26 cellular contexts compared by ENCODE assay signal in genomic region chr3:133655731-133656130, GRCh38.
"Had no signal": no experiment of that assay in that cellular context is flagged by ENCODE, and none has a peak within 500 bp of the region (broad histone marks: within the 10 kb centered on the region; RNA-seq: fewer than 3 reads in every experiment).

No MANE protein-coding gene starts in this region.

- H3K27ac ChIP-seq: left ventricle myocardium inferior, pancreas, prostate gland, sigmoid colon, spleen, tibial nerve, uterus had no signal

- H3K27me3 Mint-ChIP-seq: memory B cell; naive thymus-derived CD8-positive, alpha-beta T cell; stimulated activated naive CD8-positive, alpha-beta T cell treated with anti-CD3 and anti-CD28 coated beads, Interleukin-15, amount 100 ng/mL, for 72 hours; type B pancreatic cell had no signal

- FAIRE-seq: islet of Langerhans, pancreas, small intestine had no signal

- ATAC-seq: naive thymus-derived CD8-positive, alpha-beta T cell; pancreas; right cardiac atrium; stimulated activated effector memory CD8-positive, alpha-beta T cell treated with anti-CD3 and anti-CD28 coated beads, Interleukin-12 subunit alpha, Interleukin-12 subunit beta, amount 100 ng/mL, for 72 hours; stimulated activated naive CD8-positive, alpha-beta T cell treated with anti-CD3 and anti-CD28 coated beads, Interleukin-15, amount 100 ng/mL, for 72 hours had no signal

- DNase-seq: hypothalamus; immature natural killer cell; left ventricle myocardium inferior; naive thymus-derived CD8-positive, alpha-beta T cell; nucleus accumbens; pancreas; posterior cingulate gyrus; retina; right cardiac atrium; sigmoid colon; small intestine; spleen; stimulated activated CD4-positive, alpha-beta T cell treated with anti-CD3 and anti-CD28 coated beads, Interleukin-4, amount 100 ng/mL, for 24 hours; stimulated activated naive CD4-positive, alpha-beta T cell treated with Interleukin-2 at 50 U/mL for 16 hours; stimulated activated naive CD8-positive, alpha-beta T cell treated with anti-CD3 and anti-CD28 coated beads, Interleukin-15, amount 100 ng/mL, for 72 hours; substantia nigra; uterus had no signal

- H3K4me3 ChIP-seq: left ventricle myocardium inferior, lung, pancreas, prostate gland, sigmoid colon, spleen, tibial nerve, uterus had no signal

- H3K4me3 Mint-ChIP-seq: immature natural killer cell; memory B cell; naive thymus-derived CD8-positive, alpha-beta T cell; nephron; neural crest cell; stimulated activated effector memory CD8-positive, alpha-beta T cell treated with anti-CD3 and anti-CD28 coated beads, Interleukin-12 subunit alpha, Interleukin-12 subunit beta, amount 100 ng/mL, for 72 hours; stimulated activated naive CD8-positive, alpha-beta T cell treated with anti-CD3 and anti-CD28 coated beads, Interleukin-15, amount 100 ng/mL, for 72 hours; type B pancreatic cell had no signal

- H3K9me3 Mint-ChIP-seq: memory B cell; naive thymus-derived CD8-positive, alpha-beta T cell; nephron; neural crest cell; stimulated activated effector memory CD8-positive, alpha-beta T cell treated with anti-CD3 and anti-CD28 coated beads, Interleukin-12 subunit alpha, Interleukin-12 subunit beta, amount 100 ng/mL, for 72 hours; stimulated activated naive CD8-positive, alpha-beta T cell treated with anti-CD3 and anti-CD28 coated beads, Interleukin-15, amount 100 ng/mL, for 72 hours; type B pancreatic cell had no signal

- H3K4me1 ChIP-seq: prostate gland had no signal

- H3K27ac Mint-ChIP-seq: immature natural killer cell; memory B cell; naive thymus-derived CD8-positive, alpha-beta T cell; nephron; stimulated activated effector memory CD8-positive, alpha-beta T cell treated with anti-CD3 and anti-CD28 coated beads, Interleukin-12 subunit alpha, Interleukin-12 subunit beta, amount 100 ng/mL, for 72 hours; stimulated activated naive CD8-positive, alpha-beta T cell treated with anti-CD3 and anti-CD28 coated beads, Interleukin-15, amount 100 ng/mL, for 72 hours; type B pancreatic cell had no signal

- H3K27me3 ChIP-seq: pancreas, sigmoid colon, spleen, tibial nerve, uterus had no signal

- H3K9me3 ChIP-seq: left ventricle myocardium inferior, pancreas, prostate gland, sigmoid colon, spleen, tibial nerve, uterus had no signal

- H3K36me3 ChIP-seq: prostate gland, uterus had no signal
